Comparison of ENCODE assay signal across 18 cellular contexts in the genomic region with DNA sequence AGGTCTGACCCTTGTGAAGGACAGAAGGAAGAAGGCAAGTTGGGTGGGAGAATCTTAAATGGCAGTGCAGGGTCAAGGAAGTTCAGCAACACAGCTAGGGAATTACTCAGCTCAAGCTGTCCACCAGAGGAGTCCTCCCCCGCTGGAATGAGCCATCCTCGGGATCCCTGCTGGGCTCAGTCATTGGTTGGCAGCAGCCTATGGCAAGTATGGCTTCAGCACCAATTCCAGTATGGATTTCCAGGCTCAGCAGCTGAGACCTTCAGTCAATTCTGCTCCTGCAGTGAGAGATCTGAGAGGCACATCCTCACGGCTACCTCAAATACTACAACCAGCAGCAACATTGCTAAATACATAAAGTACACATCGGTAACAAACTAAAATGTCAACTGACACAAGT.
DNase-seq lines count a peak whose midpoint lies in the region; ATAC-seq, FAIRE-seq and TF ChIP-seq lines count a peak whose summit lies in the region.
"Had no signal": no experiment of that assay in that cellular context is flagged by ENCODE, and none has a peak within 500 bp of the region (broad histone marks: within the 10 kb centered on the region; RNA-seq: fewer than 3 reads in every experiment).

No MANE protein-coding gene starts in this region.

- no peak overlapping the region for H3K4me2 ChIP-seq in mesendoderm (ENCODE audit: low read length)
- H3K4me2 ChIP-seq: BLaER1 had no signal

- no peak overlapping the region for H3K23ac ChIP-seq in mesendoderm (ENCODE audit: low read length)

- H3K18ac ChIP-seq in mesendoderm (ENCODE audit: low read length) = no peak overlapping the region

- H3K9me3 ChIP-seq in MG63 = no peaks in the 10 kb centered on the region
- H3K9me3 ChIP-seq: BLaER1 had no signal

- no peaks in the 10 kb centered on the region for H3K4me1 ChIP-seq in mesendoderm (ENCODE audit: control insufficient read depth, low read depth, low read length)
- H3K4me1 ChIP-seq: BLaER1 had no signal

- no peak overlapping the region for H4K8ac ChIP-seq in mesendoderm (ENCODE audit: low read depth, low read length)

- no peaks in the 10 kb centered on the region for H3K79me1 ChIP-seq in mesendoderm (ENCODE audit: low read length)

- H4K5ac ChIP-seq in mesendoderm (ENCODE audit: low read length) = no peak overlapping the region

- no peak overlapping the region for H3K27ac Mint-ChIP-seq in activated naive CD4-positive, alpha-beta T cell treated with anti-CD3 and anti-CD28 coated beads, Interleukin-2, amount 50 U/mL, for 72 hours
- H3K27ac Mint-ChIP-seq: CD14-positive monocyte; CD4-positive, alpha-beta memory T cell had no signal

- WGBS in mesendoderm (ENCODE audit: extremely low coverage, insufficient coverage, low lambda C conversion rate) = no CpG with 5 or more reads among the region's 4 CpGs

- DNase-seq in EH (ENCODE audit: low read depth) (peak; percentile 14), MG63 (peak; percentile 66), bronchial epithelial cell (ENCODE audit: low read depth) (no peak), mesendoderm (peak; percentile 15), cerebellar nuclear complex (lab: John Stamatoyannopoulos, UW) (no peak), superior temporal gyrus (ENCODE audit: extremely low spot score) (no peak)
- DNase-seq in activated naive CD4-positive, alpha-beta T cell treated with anti-CD3 and anti-CD28 coated beads, Interleukin-2, amount 50 U/mL, for 72 hours (ENCODE audit: low spot score in 2 of 2) = no peak
- DNase-seq: 8988T; Calu3; CD4-positive, alpha-beta memory T cell; DND-41; H9 had no signal

- H3K79me2 ChIP-seq in mesendoderm (ENCODE audit: control insufficient read depth, insufficient read depth, low read length) = no peaks in the 10 kb centered on the region

- no peak overlapping the region for H3K56ac ChIP-seq in mesendoderm (ENCODE audit: low read length)

- no peaks in the 10 kb centered on the region for H3K36me3 Mint-ChIP-seq in activated naive CD4-positive, alpha-beta T cell treated with anti-CD3 and anti-CD28 coated beads, Interleukin-2, amount 50 U/mL, for 72 hours
- H3K36me3 Mint-ChIP-seq: CD14-positive monocyte; CD4-positive, alpha-beta memory T cell had no signal

- TF ChIP-seq CTCF in bronchial epithelial cell (IDR thresholded peaks at IDR 0.05; ENCODE audit: insufficient read depth, low read length, severe bottlenecking) = no peak

- H3K27me3 ChIP-seq in MG63 = no peaks in the 10 kb centered on the region
- H3K27me3 ChIP-seq in bronchial epithelial cell (ENCODE audit: control insufficient read depth, insufficient read depth, low read length) = peaks cover 3% of the 10 kb centered on the region
- H3K27me3 ChIP-seq in mesendoderm (ENCODE audit: insufficient read depth, low read length, poor library complexity) = no peaks in the 10 kb centered on the region
- H3K27me3 ChIP-seq: BLaER1 had no signal

- FAIRE-seq in bronchial epithelial cell (lab: Jason Lieb, UNC) = peak; percentile 32
- FAIRE-seq: GM12878, GM19239, H1 had no signal

- no peak overlapping the region for H2BK120ac ChIP-seq in mesendoderm (ENCODE audit: low read depth, low read length)

- ATAC-seq in activated naive CD4-positive, alpha-beta T cell treated with anti-CD3 and anti-CD28 coated beads, Interleukin-2, amount 50 U/mL, for 72 hours = no peak
- ATAC-seq in GM18907 (IDR thresholded peaks at IDR 0.05; ENCODE audit: unreplicated experiment) = no peak
- ATAC-seq: GM12878 had no signal

- H3K9me3 Mint-ChIP-seq in activated naive CD4-positive, alpha-beta T cell treated with anti-CD3 and anti-CD28 coated beads, Interleukin-2, amount 50 U/mL, for 72 hours = peaks cover 0 to 4% of the 10 kb centered on the region in 2 donors

- no peak overlapping the region for H3K27ac ChIP-seq in mesendoderm (ENCODE audit: low read depth, low read length)
- H3K27ac ChIP-seq: BLaER1 had no signal

- H2BK5ac ChIP-seq in mesendoderm (ENCODE audit: low read length) = no peak overlapping the region

- no peak overlapping the region for H2AK5ac ChIP-seq in mesendoderm (ENCODE audit: low read length)

- H3K4ac ChIP-seq in mesendoderm (ENCODE audit: low read depth, low read length) = no peak overlapping the region

- H2BK15ac ChIP-seq in mesendoderm (replicated peaks; ENCODE audit: low read depth) = no peak overlapping the region

- H3K36me3 ChIP-seq in MG63 (no peaks in the 10 kb centered on the region), bronchial epithelial cell (ENCODE audit: control insufficient read depth, insufficient read depth, low read length) (no peaks in the 10 kb centered on the region), mesendoderm (ENCODE audit: control insufficient read depth, insufficient read depth, low read length) (no peaks in the 10 kb centered on the region)
- H3K36me3 ChIP-seq: BLaER1 had no signal

- no peak overlapping the region for H3K4me3 ChIP-seq in MG63
- no peak overlapping the region for H3K4me3 ChIP-seq in bronchial epithelial cell (ENCODE audit: low read depth, low read length)
- no peak overlapping the region for H3K4me3 ChIP-seq in mesendoderm (ENCODE audit: low read length)
- H3K4me3 ChIP-seq: BLaER1, GM12878 had no signal

- H3K9ac ChIP-seq in mesendoderm (ENCODE audit: low read length) = no peak overlapping the region
- H3K9ac ChIP-seq: BLaER1 had no signal

Comparison
In these comparisons a context has a peak if more than half of its experiments do, and no peak if none do; other contexts are left out.
1. DNase-seq: peak in EH (single experiment), MG63 (single experiment) and mesendoderm (single experiment); none in bronchial epithelial cell (single experiment), cerebellar nuclear complex (0 of 2), activated naive CD4-positive, alpha-beta T cell treated with anti-CD3 and anti-CD28 coated beads, Interleukin-2, amount 50 U/mL, for 72 hours (0 of 2) and superior temporal gyrus (single experiment).